ENCODE assay signal across 9 cellular contexts in genomic region chr12:20492251-20492728, GRCh38.
DNase-seq lines count a peak whose midpoint lies in the region; ATAC-seq and TF ChIP-seq lines count a peak whose summit lies in the region.
"Had no signal": no experiment of that assay in that cellular context is flagged by ENCODE, and none has a peak within 500 bp of the region (broad histone marks: within the 10 kb centered on the region; RNA-seq: fewer than 3 reads in every experiment).

No MANE protein-coding gene starts in this region.

- no peaks in the 10 kb centered on the region for H3K4me1 ChIP-seq in transverse colon

- peak; percentile 75 for DNase-seq in Daoy (ENCODE audit: low read depth)
- DNase-seq in SW 1271 (lab: John Stamatoyannopoulos, UW), result peak; percentile 12 to 62
- DNase-seq in iris pigment epithelial cell (ENCODE audit: low read depth), result peak; percentile 95
- no peak for DNase-seq in transverse colon
- no peak for DNase-seq in activated effector memory CD4-positive, alpha-beta T cell treated with anti-CD3 and anti-CD28 coated beads, Interleukin-2, amount 50 U/mL, for 16 hours
- no peak for DNase-seq in cerebellar cortex (ENCODE audit: low spot score)
- DNase-seq: effector memory CD8-positive, alpha-beta T cell had no signal

- ATAC-seq in HG02981 (IDR thresholded peaks at IDR 0.05; ENCODE audit: unreplicated experiment) (peak; percentile 51), GM19395 (IDR thresholded peaks at IDR 0.05; ENCODE audit: unreplicated experiment) (no peak)
- ATAC-seq: effector memory CD8-positive, alpha-beta T cell had no signal

- no peak overlapping the region for H3K27ac ChIP-seq in transverse colon

- in situ Hi-C loops in transverse colon (cut with MboI; ENCODE audit: low pct_ligation_motif_present in 1 of 4, low pct_unique_long_range_greater_than_20kb in 1 of 4, low sequenced_read_pairs in 3 of 4), result no loop called here

- 63 to 74% methylated on average over 1 to 4 of the region's 4 CpGs for WGBS in transverse colon (ENCODE audit: low coverage in 1 of 2), 2 donors

- no peak overlapping the region for H3K4me3 ChIP-seq in transverse colon

- no peak for TF ChIP-seq EP300 in transverse colon (IDR thresholded peaks at IDR 0.05; ENCODE audit: low read depth)

- no peaks in the 10 kb centered on the region for H3K36me3 ChIP-seq in transverse colon

- intact Hi-C loops in transverse colon (cut with DNase I; ENCODE audit: low total_unique reads), result no loop called here

- TF ChIP-seq POLR2A in transverse colon (IDR thresholded peaks at IDR 0.05), result no peak

- TF ChIP-seq CTCF in transverse colon (IDR thresholded peaks at IDR 0.05), result no peak

- no peaks in the 10 kb centered on the region for H3K9me3 ChIP-seq in transverse colon

- no peaks in the 10 kb centered on the region for H3K27me3 ChIP-seq in transverse colon

Comparison
In these comparisons a context has a peak if more than half of its experiments do, and no peak if none do; other contexts are left out.
1. DNase-seq: peak in Daoy (single experiment), SW 1271 (2 of 2) and iris pigment epithelial cell (single experiment); none in transverse colon (single experiment), activated effector memory CD4-positive, alpha-beta T cell treated with anti-CD3 and anti-CD28 coated beads, Interleukin-2, amount 50 U/mL, for 16 hours (single experiment) and cerebellar cortex (single experiment).